In genomic region chr10:116472874-116473273, GRCh38 we compare ENCODE assay signal across 29 cellular contexts. TPM values are rescaled to one million over a fixed set of nuclear protein-coding genes. Genes with fewer than 3 reads are reported as not detected.
DNase-seq lines count a peak whose midpoint lies in the region; FAIRE-seq and TF ChIP-seq lines count a peak whose summit lies in the region.
"Had no signal": no experiment of that assay in that cellular context is flagged by ENCODE, and none has a peak within 500 bp of the region (broad histone marks: within the 10 kb centered on the region; RNA-seq: fewer than 3 reads in every experiment).

No MANE protein-coding gene starts in this region.

- H3F3A ChIP-seq in MM.1S (ENCODE audit: insufficient read depth, low read length) (peaks cover 13% of the 10 kb centered on the region), smooth muscle cell (ENCODE audit: low read depth) (peaks cover 14% of the 10 kb centered on the region)

- H3K79me2 ChIP-seq in MM.1S (ENCODE audit: low read length) (no peaks in the 10 kb centered on the region), keratinocyte (ENCODE audit: control insufficient read depth, insufficient read depth, low read length) (no peaks in the 10 kb centered on the region), smooth muscle cell (ENCODE audit: low read depth) (no peaks in the 10 kb centered on the region)

- DNase-seq in MM.1S (peak; percentile 91), keratinocyte (ENCODE audit: low read depth, low spot score) (no peak), smooth muscle cell (lab: John Stamatoyannopoulos, UW; ENCODE audit: unreplicated experiment) (no peak), NCI-H226 (no peak), NK-92 (lab: John Stamatoyannopoulos, UW; ENCODE audit: unreplicated experiment) (no peak), DMS153 treated with DMSO at 0.1 percent for 48 hours (lab: John Stamatoyannopoulos, UW; ENCODE audit: unreplicated experiment) (no peak)
- DNase-seq: activated CD8-positive, alpha-beta T cell treated with anti-CD3 and anti-CD28 coated beads, Interleukin-2, amount 10 ng/mL, durations not matched to agents 7 days and 5 days; Caco-2; central memory CD4-positive, alpha-beta T cell; endodermal cell; esophagus squamous epithelium; Kasumi-1; left ventricle myocardium inferior; NCI-H446; NCI-H774; right cardiac atrium; stimulated activated CD4-positive, alpha-beta T cell treated with anti-CD3 and anti-CD28 coated beads, Interleukin-2, amount 100 ng/mL, for 48 hours; T-helper 17 cell; upper lobe of right lung had no signal

- H3K9me3 ChIP-seq in MM.1S (replicated peaks; ENCODE audit: insufficient read depth, low read length) = no peaks in the 10 kb centered on the region
- H3K9me3 ChIP-seq in keratinocyte (ENCODE audit: control insufficient read depth, low read depth, low read length) = no peaks in the 10 kb centered on the region
- no peaks in the 10 kb centered on the region for H3K9me3 ChIP-seq in smooth muscle cell (replicated peaks; ENCODE audit: low read depth)
- H3K9me3 ChIP-seq: ascending aorta, Caco-2, esophagus squamous epithelium, gastroesophageal sphincter, upper lobe of right lung had no signal

- no peaks in the 10 kb centered on the region for H3K27me3 ChIP-seq in MM.1S (replicated peaks; ENCODE audit: insufficient read depth, low read length)
- no peaks in the 10 kb centered on the region for H3K27me3 ChIP-seq in keratinocyte (ENCODE audit: control insufficient read depth, extremely low read depth, insufficient read depth, low read length)
- H3K27me3 ChIP-seq in smooth muscle cell (ENCODE audit: low read depth) = no peaks in the 10 kb centered on the region
- H3K27me3 ChIP-seq: ascending aorta, esophagus squamous epithelium, gastroesophageal sphincter, upper lobe of right lung had no signal

- peaks cover 22% of the 10 kb centered on the region for H3K4me1 ChIP-seq in MM.1S (ENCODE audit: low read length)
- H3K4me1 ChIP-seq in keratinocyte (ENCODE audit: control insufficient read depth, extremely low read depth, insufficient read depth, low read length) = peaks cover 4% of the 10 kb centered on the region
- no peaks in the 10 kb centered on the region for H3K4me1 ChIP-seq in smooth muscle cell (ENCODE audit: low read depth)
- H3K4me1 ChIP-seq: ascending aorta, esophagus squamous epithelium, gastroesophageal sphincter, left ventricle myocardium inferior, upper lobe of right lung had no signal

- no peaks in the 10 kb centered on the region for H4K20me1 ChIP-seq in MM.1S (ENCODE audit: insufficient read depth, low read length)
- no peaks in the 10 kb centered on the region for H4K20me1 ChIP-seq in keratinocyte (ENCODE audit: control insufficient read depth, extremely low read depth, insufficient read depth, low read length)
- no peaks in the 10 kb centered on the region for H4K20me1 ChIP-seq in smooth muscle cell (ENCODE audit: low read depth)

- TF ChIP-seq CTCF in MM.1S (IDR thresholded peaks at IDR 0.05; ENCODE audit: low read length) (no peak), keratinocyte (optimal IDR thresholded peaks at IDR 0.05 in 1 of 3, IDR thresholded peaks at IDR 0.05 in 1 of 3, conservative IDR thresholded peaks at IDR 0.05 in 1 of 3; ENCODE audit: extremely low read depth in 1 of 3, insufficient read depth in 2 of 3, low read length in 3 of 3) (no peak), smooth muscle cell (IDR thresholded peaks at IDR 0.05; ENCODE audit: borderline replicate concordance, insufficient read depth, poor library complexity, severe bottlenecking) (no peak)

- H3K4me2 ChIP-seq in MM.1S (ENCODE audit: low read depth, low read length) = peak overlapping the region; percentile 54
- H3K4me2 ChIP-seq in keratinocyte (ENCODE audit: control insufficient read depth, extremely low read depth, insufficient read depth, low read depth, low read length) = no peak overlapping the region
- peak overlapping the region; percentile 26 for H3K4me2 ChIP-seq in smooth muscle cell

- H3K27ac ChIP-seq in MM.1S (ENCODE audit: low read length) = peak overlapping the region; percentile 70
- peak overlapping the region; percentile 11 for H3K27ac ChIP-seq in angular gyrus (ENCODE audit: low read depth, low read length)
- H3K27ac ChIP-seq in keratinocyte (ENCODE audit: control insufficient read depth, insufficient read depth, low read length) = no peak overlapping the region
- peak overlapping the region; percentile 40 for H3K27ac ChIP-seq in smooth muscle cell (ENCODE audit: low read depth)
- H3K27ac ChIP-seq: ascending aorta, C4-2B, esophagus squamous epithelium, gastroesophageal sphincter, left ventricle myocardium inferior, RWPE1, SK-N-MC, upper lobe of right lung had no signal

- H3K36me3 ChIP-seq in MM.1S (replicated peaks; ENCODE audit: insufficient read depth, low read length) (no peaks in the 10 kb centered on the region), keratinocyte (ENCODE audit: control insufficient read depth in 2 of 2, extremely low read depth in 1 of 2, insufficient read depth in 2 of 2, low read length in 2 of 2) (peaks cover 15 to 18% of the 10 kb centered on the region in 2 experiments), smooth muscle cell (ENCODE audit: low read depth) (no peaks in the 10 kb centered on the region)
- H3K36me3 ChIP-seq: ascending aorta, esophagus squamous epithelium, gastroesophageal sphincter, left ventricle myocardium inferior, upper lobe of right lung had no signal

- peak overlapping the region; percentile 65 for H2AFZ ChIP-seq in MM.1S (ENCODE audit: low read length)
- no peak overlapping the region for H2AFZ ChIP-seq in keratinocyte (ENCODE audit: control insufficient read depth, low read length)
- no peak overlapping the region for H2AFZ ChIP-seq in smooth muscle cell (ENCODE audit: low read depth)

- no peaks in the 10 kb centered on the region for H3K9me2 ChIP-seq in MM.1S (replicated peaks; ENCODE audit: insufficient read depth, low read length)

- FAIRE-seq in keratinocyte (lab: Jason Lieb, UNC) = peak; percentile 48
- FAIRE-seq: islet of Langerhans had no signal

- no peaks in the 10 kb centered on the region for H3K9me1 ChIP-seq in keratinocyte (ENCODE audit: control insufficient read depth, extremely low read depth, insufficient read depth, low read length)

- 20% methylated on average over 4 of the region's 4 CpGs for WGBS in smooth muscle cell (ENCODE audit: low lambda C conversion rate)

- dilution Hi-C loops in keratinocyte (cut with MboI; ENCODE audit: extremely low pct_ligation_motif_present, low sequenced_read_pairs) = no loop called here

- H3K4me3 ChIP-seq in MM.1S (ENCODE audit: low read length) = no peak overlapping the region
- H3K4me3 ChIP-seq in keratinocyte (ENCODE audit: control insufficient read depth in 2 of 3, extremely low read depth in 1 of 3, insufficient read depth in 2 of 3, low read depth in 1 of 3, low read length in 3 of 3) = no peak overlapping the region
- no peak overlapping the region for H3K4me3 ChIP-seq in smooth muscle cell
- H3K4me3 ChIP-seq: ascending aorta, esophagus squamous epithelium, gastroesophageal sphincter, left ventricle myocardium inferior, SK-N-MC, upper lobe of right lung had no signal

- H3K9ac ChIP-seq in MM.1S (ENCODE audit: low read length) (peak overlapping the region; percentile 28; the same call in 1 of the 2 replicates), keratinocyte (ENCODE audit: control insufficient read depth, extremely low read depth, insufficient read depth, low read length) (no peak overlapping the region), smooth muscle cell (ENCODE audit: low read depth) (peak overlapping the region; percentile 48)

RNA-seq across cellular contexts. Expression of gene PNLIPRP3, which starts 45.2 kb away (rescaled TPM):
- polyA plus RNA-seq in keratinocyte (64.5 to 120 TPM (median 117 TPM) in 3 replicates), smooth muscle cell (not detected in 2 replicates)
- polyA plus RNA-seq in keratinocyte (2011; ENCODE audit: low read depth) = 107 TPM
- 33.8 and 60.8 TPM in 2 replicates for polyA plus RNA-seq in keratinocyte (2011; cell fraction: cytosol; rRNA removed)
- 154 and 190 TPM in 2 replicates for polyA plus RNA-seq in keratinocyte (2011; cell fraction: nucleus; rRNA removed)
- polyA plus RNA-seq in keratinocyte (2012; ENCODE audit: low replicate concordance) = 54.9 and 152 TPM in 2 replicates
- 8.3 to 45.4 TPM (median 41.8 TPM) in 3 replicates for polyA minus RNA-seq in keratinocyte
- polyA minus RNA-seq in keratinocyte (2011; cell fraction: cytosol; rRNA and poly(A)+ RNA removed) = 26.1 TPM
- 87.7 and 152 TPM in 2 replicates for polyA minus RNA-seq in keratinocyte (2011; cell fraction: nucleus; rRNA and poly(A)+ RNA removed)
- 0.31 TPM in 2 replicates for total RNA-seq in smooth muscle cell
- total RNA-seq: activated CD8-positive, alpha-beta T cell treated with anti-CD3 and anti-CD28 coated beads, Interleukin-2, amount 10 ng/mL, durations not matched to agents 7 days and 5 days; activated naive CD4-positive, alpha-beta T cell treated with anti-CD3 and anti-CD28 coated beads, Interleukin-2, amount 50 U/mL, for 72 hours; ascending aorta; Caco-2; endodermal cell; left ventricle myocardium inferior; mesothelial cell of epicardium; OCI-LY7; right cardiac atrium; T-helper 17 cell had no signal
- polyA plus RNA-seq: right cardiac atrium had no signal

Comparison
In these comparisons a context has a peak if more than half of its experiments do, and no peak if none do; other contexts are left out.
1. RNA of gene PNLIPRP3, which starts 45.2 kb away (polyA plus RNA-seq): 33.8 to 190 TPM in keratinocyte; not detected in smooth muscle cell; every median in the first group is over 10 times any median in the second.